In genomic region chr9:77945798-77946197, GRCh38 we compare ENCODE assay signal across 12 cellular contexts.
DNase-seq lines count a peak whose midpoint lies in the region; ATAC-seq and TF ChIP-seq lines count a peak whose summit lies in the region.
"Had no signal": no experiment of that assay in that cellular context is flagged by ENCODE, and none has a peak within 500 bp of the region (broad histone marks: within the 10 kb centered on the region; RNA-seq: fewer than 3 reads in every experiment).

No MANE protein-coding gene starts in this region.

- ATAC-seq in GM23338, result no peak
- no peak for ATAC-seq in T-helper 17 cell
- peak; percentile 69 for ATAC-seq in left ventricle myocardium superior
- ATAC-seq in HG03039 (IDR thresholded peaks at IDR 0.05; ENCODE audit: unreplicated experiment), result no peak

- H2AFZ ChIP-seq in GM23338 (no peak overlapping the region), smooth muscle cell (ENCODE audit: low read depth) (no peak overlapping the region)

- H3K4me3 ChIP-seq in GM23338 (no peak overlapping the region), smooth muscle cell (no peak overlapping the region)

- WGBS in smooth muscle cell (ENCODE audit: low lambda C conversion rate), result 64% methylated on average over 5 of the region's 5 CpGs

- H3K27ac ChIP-seq in GM23338 (ENCODE audit: low read depth) (no peak overlapping the region), smooth muscle cell (ENCODE audit: low read depth) (no peak overlapping the region)
- H3K27ac ChIP-seq: KMS-11 had no signal

- H3K4me2 ChIP-seq in GM23338, result peak overlapping the region; percentile 28; the same call in 1 of the 2 replicates
- peak overlapping the region; percentile 7 for H3K4me2 ChIP-seq in smooth muscle cell
- H3K4me2 ChIP-seq: KMS-11 had no signal

- H3K9ac ChIP-seq in smooth muscle cell (ENCODE audit: low read depth), result no peak overlapping the region
- H3K9ac ChIP-seq: KMS-11 had no signal

- H3K4me3 Mint-ChIP-seq in GM23338 (no peak overlapping the region), T-helper 17 cell (peak overlapping the region; percentile 7)

- intact Hi-C loops in left ventricle myocardium superior (cut with micrococcal nuclease), result no loop called here

- H3K27me3 ChIP-seq in GM23338 (ENCODE audit: insufficient read depth) (no peaks in the 10 kb centered on the region), smooth muscle cell (ENCODE audit: low read depth) (no peaks in the 10 kb centered on the region)

- TF ChIP-seq CTCF in GM23338 (conservative IDR thresholded peaks at IDR 0.05; ENCODE audit: low read depth in 2 of 2), result no peak
- no peak for TF ChIP-seq CTCF in smooth muscle cell (IDR thresholded peaks at IDR 0.05; ENCODE audit: borderline replicate concordance, insufficient read depth, poor library complexity, severe bottlenecking)

- no peaks in the 10 kb centered on the region for H3K36me3 Mint-ChIP-seq in GM23338 (ENCODE audit: low read depth)
- no peaks in the 10 kb centered on the region for H3K36me3 Mint-ChIP-seq in T-helper 17 cell (ENCODE audit: low read depth)

- H3K36me3 ChIP-seq in GM23338 (ENCODE audit: insufficient read depth) (no peaks in the 10 kb centered on the region), smooth muscle cell (ENCODE audit: low read depth) (no peaks in the 10 kb centered on the region)

- H3K4me1 Mint-ChIP-seq in GM23338, result peaks cover 56% of the 10 kb centered on the region
- H3K4me1 Mint-ChIP-seq in T-helper 17 cell, result peaks cover 49% of the 10 kb centered on the region

- H3K9me3 Mint-ChIP-seq in GM23338, result no peaks in the 10 kb centered on the region

- H3K4me1 ChIP-seq in GM23338 (ENCODE audit: insufficient read depth), result peaks cover 44% of the 10 kb centered on the region
- peaks cover 23% of the 10 kb centered on the region for H3K4me1 ChIP-seq in smooth muscle cell (ENCODE audit: low read depth)

- DNase-seq in GM23338 (ENCODE audit: low spot score), result no peak
- DNase-seq in T-helper 17 cell, result no peak
- no peak for DNase-seq in left ventricle myocardium superior
- DNase-seq in smooth muscle cell (lab: John Stamatoyannopoulos, UW; ENCODE audit: unreplicated experiment), result no peak
- DNase-seq in NCI-H446 (lab: John Stamatoyannopoulos, UW), result no peak
- DNase-seq in NCI-H69 (lab: John Stamatoyannopoulos, UW), result no peak
- no peak for DNase-seq in NCI-H510A (lab: John Stamatoyannopoulos, UW)
- DNase-seq: activated naive CD4-positive, alpha-beta T cell; hippocampal formation; retina had no signal

- H4K20me1 ChIP-seq in GM23338 (replicated peaks; ENCODE audit: insufficient read depth), result peaks cover 6% of the 10 kb centered on the region
- H4K20me1 ChIP-seq in smooth muscle cell (ENCODE audit: low read depth), result peaks cover 99% of the 10 kb centered on the region

- H3K9me2 ChIP-seq in GM23338 (ENCODE audit: insufficient read depth), result no peaks in the 10 kb centered on the region

- H3K27me3 Mint-ChIP-seq in GM23338 (ENCODE audit: insufficient read depth, low read depth, poor library complexity), result peaks cover 4% of the 10 kb centered on the region
- H3K27me3 Mint-ChIP-seq in T-helper 17 cell, result no peaks in the 10 kb centered on the region

- H3K27ac Mint-ChIP-seq in GM23338 (no peak overlapping the region), T-helper 17 cell (peak overlapping the region; percentile 61)

- H3K9me3 ChIP-seq in T-helper 17 cell (ENCODE audit: control insufficient read depth, low read length, poor library complexity, severe bottlenecking), result no peaks in the 10 kb centered on the region
- no peaks in the 10 kb centered on the region for H3K9me3 ChIP-seq in smooth muscle cell (replicated peaks; ENCODE audit: low read depth)

- H3K79me2 ChIP-seq in GM23338 (replicated peaks; ENCODE audit: insufficient read depth) (peaks cover 89% of the 10 kb centered on the region), smooth muscle cell (ENCODE audit: low read depth) (peaks cover 81% of the 10 kb centered on the region)

- no peaks in the 10 kb centered on the region for H3F3A ChIP-seq in GM23338 (replicated peaks; ENCODE audit: low read depth)
- H3F3A ChIP-seq in smooth muscle cell (ENCODE audit: low read depth), result no peaks in the 10 kb centered on the region

TF ChIP-seq in GM23338, 12 proteins besides CTCF, POLR2A, EP300 and RAD21 (continues in another document):
- TF ChIP-seq POLR2AphosphoS5 (IDR thresholded peaks at IDR 0.05; ENCODE audit: low read depth) (no peak), ZNF114 (CRISPR knock-in tag; IDR thresholded peaks at IDR 0.05) (no peak), CREB1 (CRISPR knock-in tag; IDR thresholded peaks at IDR 0.05; ENCODE audit: low read depth) (no peak), EZH2phosphoT487 (IDR thresholded peaks at IDR 0.05; ENCODE audit: unreplicated experiment) (no peak), NANOG (IDR thresholded peaks at IDR 0.05; ENCODE audit: borderline replicate concordance) (no peak), REST (IDR thresholded peaks at IDR 0.05; ENCODE audit: unreplicated experiment) (no peak), EZH2 (IDR thresholded peaks at IDR 0.05; ENCODE audit: low read depth, unreplicated experiment) (no peak), ETS1 (IDR thresholded peaks at IDR 0.05) (no peak), STAT1 (IDR thresholded peaks at IDR 0.05; ENCODE audit: unreplicated experiment) (no peak)
